Comparison of ENCODE assay signal across 13 cellular contexts in genomic region chr11:2974272-2974671, GRCh38. TPM values are rescaled to one million over a fixed set of nuclear protein-coding genes. Genes with fewer than 3 reads are reported as not detected.
"Had no signal": no experiment of that assay in that cellular context is flagged by ENCODE, and none has a peak within 500 bp of the region (broad histone marks: within the 10 kb centered on the region; RNA-seq: fewer than 3 reads in every experiment).

No MANE protein-coding gene starts in this region.

- DNase-seq: activated CD4-positive, CD25-positive, alpha-beta regulatory T cell treated with anti-CD3 and anti-CD28 coated beads, Interleukin-2, amount 50 U/mL, for 72 hours; activated naive CD4-positive, alpha-beta T cell; adrenal gland; cerebellar nuclear complex; effector CD4-positive, alpha-beta T cell; heart right ventricle; kidney glomerular epithelial cell; left ventricle myocardium inferior; mammary epithelial cell; SJCRH30; stimulated activated naive CD4-positive, alpha-beta T cell; substantia nigra; tibial artery had no signal

- ATAC-seq: heart right ventricle had no signal

RNA-seq across cellular contexts. Expression of gene PHLDA2, which starts 45.1 kb away (rescaled TPM):
- total RNA-seq: left ventricle myocardium inferior, SJCRH30 had no signal
